ENCODE assay signal across 1 cellular context in genomic region chr3:186612721-186613636, GRCh38.
TF ChIP-seq lines count a peak whose summit lies in the region.

AHSG (plus strand) TSS chr3:186613060; CDS start chr3:186613142, 82 bp downstream.

TF ChIP-seq in HepG2, 621 proteins besides CTCF, POLR2A, EP300 and RAD21 (continued from another document and continues in another):
- TF ChIP-seq PRDM15 (CRISPR knock-in tag; IDR thresholded peaks at IDR 0.05) (no peak), HBP1 (CRISPR knock-in tag; IDR thresholded peaks at IDR 0.05; ENCODE audit: low read depth) (no peak; the same call in 1 of the 2 replicates), ZBTB8A (CRISPR knock-in tag; IDR thresholded peaks at IDR 0.05; ENCODE audit: borderline replicate concordance, low read depth) (0 out of 2 replicates have a peak, but pooled peaks have one; percentile 21), JARID2 (CRISPR knock-in tag; IDR thresholded peaks at IDR 0.05; ENCODE audit: insufficient replicate concordance) (no peak), SOX6 (IDR thresholded peaks at IDR 0.05) (no peak), SOX6 (CRISPR knock-in tag; IDR thresholded peaks at IDR 0.05) (peak; percentile 94), PRDM10 (CRISPR knock-in tag; IDR thresholded peaks at IDR 0.05; ENCODE audit: low read depth) (0 out of 2 replicates have a peak, but pooled peaks have one; percentile 50), ZNF619 (CRISPR knock-in tag; IDR thresholded peaks at IDR 0.05) (0 out of 2 replicates have a peak, but pooled peaks have one; percentile 32), ZNF468 (CRISPR knock-in tag; IDR thresholded peaks at IDR 0.05) (no peak), ZNF660 (CRISPR knock-in tag; IDR thresholded peaks at IDR 0.05; ENCODE audit: borderline replicate concordance, low read depth) (no peak), ZNF598 (CRISPR knock-in tag; IDR thresholded peaks at IDR 0.05; ENCODE audit: borderline replicate concordance) (no peak), ZNF7 (CRISPR knock-in tag; IDR thresholded peaks at IDR 0.05) (no peak), DPF2 (CRISPR knock-in tag; IDR thresholded peaks at IDR 0.05; ENCODE audit: borderline replicate concordance, low read depth) (peak; percentile 94), ZNF235 (CRISPR knock-in tag; IDR thresholded peaks at IDR 0.05; ENCODE audit: borderline replicate concordance) (peak; percentile 51; the same call in 1 of the 2 replicates), GATA4 (IDR thresholded peaks at IDR 0.05; ENCODE audit: borderline replicate concordance, low read depth) (peak; percentile 97), ZNF484 (CRISPR knock-in tag; IDR thresholded peaks at IDR 0.05; ENCODE audit: borderline replicate concordance, low read depth) (no peak), ZNF569 (CRISPR knock-in tag; IDR thresholded peaks at IDR 0.05; ENCODE audit: borderline replicate concordance) (no peak), ZFP82 (CRISPR knock-in tag; IDR thresholded peaks at IDR 0.05; ENCODE audit: borderline replicate concordance) (no peak), ZFP91 (CRISPR knock-in tag; IDR thresholded peaks at IDR 0.05; ENCODE audit: borderline replicate concordance) (peak; percentile 85), U2AF1 (optimal IDR thresholded peaks at IDR 0.05; ENCODE audit: low read depth, low read length) (peak; percentile 57), KLF9 (CRISPR knock-in tag; IDR thresholded peaks at IDR 0.05; ENCODE audit: low read depth) (0 out of 2 replicates have a peak, but pooled peaks have one; percentile 50), ZNF646 (CRISPR knock-in tag; IDR thresholded peaks at IDR 0.05) (no peak), ZNF639 (CRISPR knock-in tag; conservative IDR thresholded peaks at IDR 0.05) (peak; percentile 79; the same call in 1 of the 2 replicates)
- TF ChIP-seq, protein P1, sequence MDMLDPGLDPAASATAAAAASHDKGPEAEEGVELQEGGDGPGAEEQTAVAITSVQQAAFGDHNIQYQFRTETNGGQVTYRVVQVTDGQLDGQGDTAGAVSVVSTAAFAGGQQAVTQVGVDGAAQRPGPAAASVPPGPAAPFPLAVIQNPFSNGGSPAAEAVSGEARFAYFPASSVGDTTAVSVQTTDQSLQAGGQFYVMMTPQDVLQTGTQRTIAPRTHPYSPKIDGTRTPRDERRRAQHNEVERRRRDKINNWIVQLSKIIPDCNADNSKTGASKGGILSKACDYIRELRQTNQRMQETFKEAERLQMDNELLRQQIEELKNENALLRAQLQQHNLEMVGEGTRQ (IDR thresholded peaks at IDR 0.05; ENCODE audit: low read depth, low read length) = no peak
- TF ChIP-seq, protein P1 (CRISPR knock-in tag; IDR thresholded peaks at IDR 0.05; ENCODE audit: borderline replicate concordance) = no peak
- TF ChIP-seq, protein P2, sequence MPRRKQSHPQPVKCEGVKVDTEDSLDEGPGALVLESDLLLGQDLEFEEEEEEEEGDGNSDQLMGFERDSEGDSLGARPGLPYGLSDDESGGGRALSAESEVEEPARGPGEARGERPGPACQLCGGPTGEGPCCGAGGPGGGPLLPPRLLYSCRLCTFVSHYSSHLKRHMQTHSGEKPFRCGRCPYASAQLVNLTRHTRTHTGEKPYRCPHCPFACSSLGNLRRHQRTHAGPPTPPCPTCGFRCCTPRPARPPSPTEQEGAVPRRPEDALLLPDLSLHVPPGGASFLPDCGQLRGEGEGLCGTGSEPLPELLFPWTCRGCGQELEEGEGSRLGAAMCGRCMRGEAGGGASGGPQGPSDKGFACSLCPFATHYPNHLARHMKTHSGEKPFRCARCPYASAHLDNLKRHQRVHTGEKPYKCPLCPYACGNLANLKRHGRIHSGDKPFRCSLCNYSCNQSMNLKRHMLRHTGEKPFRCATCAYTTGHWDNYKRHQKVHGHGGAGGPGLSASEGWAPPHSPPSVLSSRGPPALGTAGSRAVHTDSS (CRISPR knock-in tag; conservative IDR thresholded peaks at IDR 0.05) = no peak
